ENCODE assay signal across 25 cellular contexts in genomic region chr1:231219422-231220401, GRCh38. TPM values are rescaled to one million over a fixed set of nuclear protein-coding genes. Genes with fewer than 3 reads are reported as not detected.
"Had no signal": no experiment of that assay in that cellular context is flagged by ENCODE, and none has a peak within 500 bp of the region (broad histone marks: within the 10 kb centered on the region; RNA-seq: fewer than 3 reads in every experiment).

No MANE protein-coding gene starts in this region.

- H3K27ac ChIP-seq: adrenal gland, ascending aorta, dorsolateral prefrontal cortex, pancreas, psoas muscle, right atrium auricular region, uterus had no signal

- H3K9me3 ChIP-seq: adrenal gland, ascending aorta, pancreas, psoas muscle, right atrium auricular region, uterus had no signal

- H3K27ac Mint-ChIP-seq: activated CD4-positive, alpha-beta memory T cell treated with anti-CD3 and anti-CD28 coated beads for 36 hours; activated naive CD4-positive, alpha-beta T cell treated with anti-CD3 and anti-CD28 coated beads, Interleukin-2, amount 50 U/mL, for 24 hours; activated T-cell treated with anti-CD3 and anti-CD28 coated beads, Interleukin-2, amount 50 U/mL, for 72 hours; effector memory CD8-positive, alpha-beta T cell; memory B cell; nephron; T-helper 17 cell had no signal

- H3K4me1 Mint-ChIP-seq: nephron had no signal

- ATAC-seq: activated T-cell treated with anti-CD3 and anti-CD28 coated beads, Interleukin-2, amount 50 U/mL, for 72 hours; effector memory CD8-positive, alpha-beta T cell; esophagus mucosa; psoas muscle; stimulated activated naive B cell treated with anti-CD40 and anti-IgM and Interleukin-4, amounts not matched to agents 10 μg/mL and 1 μg/mL and 100 μg/mL, for 72 hours; T-helper 17 cell had no signal

- H3K4me1 ChIP-seq: adrenal gland, ascending aorta, pancreas, psoas muscle, right atrium auricular region, uterus had no signal

- H3K27me3 Mint-ChIP-seq: activated CD4-positive, alpha-beta memory T cell treated with anti-CD3 and anti-CD28 coated beads for 36 hours; activated naive CD4-positive, alpha-beta T cell treated with anti-CD3 and anti-CD28 coated beads, Interleukin-2, amount 50 U/mL, for 24 hours; memory B cell; stimulated activated naive B cell treated with anti-CD40 and anti-IgM and Interleukin-4, amounts not matched to agents 10 μg/mL and 1 μg/mL and 100 μg/mL, for 72 hours had no signal

- H3K4me3 Mint-ChIP-seq: activated CD4-positive, alpha-beta memory T cell treated with anti-CD3 and anti-CD28 coated beads for 36 hours; activated naive CD4-positive, alpha-beta T cell treated with anti-CD3 and anti-CD28 coated beads, Interleukin-2, amount 50 U/mL, for 24 hours; activated T-cell treated with anti-CD3 and anti-CD28 coated beads, Interleukin-2, amount 50 U/mL, for 72 hours; effector memory CD8-positive, alpha-beta T cell; memory B cell; nephron; stimulated activated naive B cell treated with anti-CD40 and anti-IgM and Interleukin-4, amounts not matched to agents 10 μg/mL and 1 μg/mL and 100 μg/mL, for 72 hours; T-helper 17 cell had no signal

- H3K4me3 ChIP-seq: adrenal gland, ascending aorta, dorsolateral prefrontal cortex, pancreas, psoas muscle, right atrium auricular region, uterus had no signal

- H3K27me3 ChIP-seq: adrenal gland, ascending aorta, dorsolateral prefrontal cortex, pancreas, right atrium auricular region, uterus had no signal

- H3K36me3 ChIP-seq: uterus had no signal

- DNase-seq: activated CD4-positive, alpha-beta memory T cell treated with anti-CD3 and anti-CD28 coated beads for 36 hours; activated CD4-positive, alpha-beta T cell treated with anti-CD3 and anti-CD28 coated beads for 48 hours; activated CD4-positive, CD25-positive, alpha-beta regulatory T cell; activated effector memory CD4-positive, alpha-beta T cell treated with Interleukin-2 at 50 U/mL for 16 hours; activated T-cell treated with anti-CD3 and anti-CD28 coated beads, Interleukin-2, amount 50 U/mL, for 72 hours; adrenal gland; central memory CD4-positive, alpha-beta T cell; dorsolateral prefrontal cortex; effector memory CD8-positive, alpha-beta T cell; glutamatergic neuron; hippocampal formation; pancreas; psoas muscle; stimulated activated naive B cell treated with anti-CD40 and anti-IgM and Interleukin-4, amounts not matched to agents 10 μg/mL and 1 μg/mL and 100 μg/mL, for 72 hours; T-helper 17 cell; trophoblast cell; uterus had no signal

- H3K9me3 Mint-ChIP-seq: activated CD4-positive, alpha-beta memory T cell treated with anti-CD3 and anti-CD28 coated beads for 36 hours; activated naive CD4-positive, alpha-beta T cell treated with anti-CD3 and anti-CD28 coated beads, Interleukin-2, amount 50 U/mL, for 24 hours; activated T-cell treated with anti-CD3 and anti-CD28 coated beads, Interleukin-2, amount 50 U/mL, for 72 hours; effector memory CD8-positive, alpha-beta T cell; memory B cell; nephron; stimulated activated naive B cell treated with anti-CD40 and anti-IgM and Interleukin-4, amounts not matched to agents 10 μg/mL and 1 μg/mL and 100 μg/mL, for 72 hours had no signal

RNA-seq across cellular contexts. Expression of gene TRIM67, which starts 57.9 kb away (rescaled TPM):
- total RNA-seq: activated CD4-positive, alpha-beta memory T cell treated with anti-CD3 and anti-CD28 coated beads for 36 hours; ascending aorta; endothelial cell of umbilical vein; esophagus mucosa; myocyte; T-helper 17 cell had no signal
- polyA plus RNA-seq: endothelial cell of umbilical vein, psoas muscle had no signal
